In genomic region chr14:99479903-99480855, GRCh38 we compare ENCODE assay signal across 8 cellular contexts. TPM values are rescaled to one million over a fixed set of nuclear protein-coding genes. Genes with fewer than 3 reads are reported as not detected.
A peak's percentile ranks its signal among the peaks of the same experiment; 100 is the strongest.
DNase-seq lines count a peak whose midpoint lies in the region; ATAC-seq and TF ChIP-seq lines count a peak whose summit lies in the region.

No MANE protein-coding gene starts in this region.

- intact Hi-C loops in head of caudate nucleus (cut with DNase I), result no loop called here

- peaks cover 23% of the 10 kb centered on the region for H3K4me1 ChIP-seq in osteoblast (ENCODE audit: insufficient read depth, low read length)

- H3K4me3 Mint-ChIP-seq in activated naive CD8-positive, alpha-beta T cell, result peak overlapping the region; percentile 91
- peak overlapping the region; percentile 93 for H3K4me3 Mint-ChIP-seq in type B pancreatic cell

- H2AFZ ChIP-seq in osteoblast (ENCODE audit: low read length), result peak overlapping the region; percentile 67

- peak; percentile 67 for DNase-seq in AG08396 (ENCODE audit: low spot score)
- DNase-seq in RPMI8226, result peak; percentile 45
- peak in 41 of 42 donors; percentile 15 to 61 (median 43) for DNase-seq in head of caudate nucleus
- DNase-seq in osteoblast (ENCODE audit: insufficient read length, low spot score, missing footprints), result peak; percentile 89
- DNase-seq in type B pancreatic cell (ENCODE audit: extremely low spot score, unreplicated experiment), result no peak

- H3K27ac ChIP-seq in osteoblast (ENCODE audit: low read depth, low read length), result peak overlapping the region; percentile 57

- peaks cover 86% of the 10 kb centered on the region for H3K79me2 ChIP-seq in osteoblast (ENCODE audit: insufficient read depth, low read length)

- H3K27me3 ChIP-seq in osteoblast (ENCODE audit: insufficient read depth, low read length), result no peaks in the 10 kb centered on the region

- peak; percentile 1 for ATAC-seq in GM18858 (IDR thresholded peaks at IDR 0.05; ENCODE audit: unreplicated experiment)
- ATAC-seq in HG03139 (IDR thresholded peaks at IDR 0.05; ENCODE audit: unreplicated experiment), result peak; percentile 3

- peak; percentile 18 for TF ChIP-seq CTCF in osteoblast (IDR thresholded peaks at IDR 0.05; ENCODE audit: extremely low read depth, low read depth, low read length)
- TF ChIP-seq CTCF in type B pancreatic cell (conservative IDR thresholded peaks at IDR 0.05), result peak; percentile 32

- no peaks in the 10 kb centered on the region for H3K9me3 Mint-ChIP-seq in activated naive CD8-positive, alpha-beta T cell (ENCODE audit: low read depth)
- H3K9me3 Mint-ChIP-seq in type B pancreatic cell, result no peaks in the 10 kb centered on the region

- H3K36me3 Mint-ChIP-seq in activated naive CD8-positive, alpha-beta T cell, result no peaks in the 10 kb centered on the region
- no peaks in the 10 kb centered on the region for H3K36me3 Mint-ChIP-seq in type B pancreatic cell

- H3K27me3 Mint-ChIP-seq in activated naive CD8-positive, alpha-beta T cell, result no peaks in the 10 kb centered on the region
- H3K27me3 Mint-ChIP-seq in type B pancreatic cell, result no peaks in the 10 kb centered on the region

- H3K36me3 ChIP-seq in osteoblast (ENCODE audit: insufficient read depth, low read length), result no peaks in the 10 kb centered on the region

- peaks cover 56% of the 10 kb centered on the region for H4K20me1 ChIP-seq in osteoblast (ENCODE audit: insufficient read depth, low read length)

- peaks cover 57% of the 10 kb centered on the region for H3K4me1 Mint-ChIP-seq in activated naive CD8-positive, alpha-beta T cell (ENCODE audit: low read depth)
- peaks cover 49% of the 10 kb centered on the region for H3K4me1 Mint-ChIP-seq in type B pancreatic cell (ENCODE audit: unreplicated experiment)

- peak overlapping the region; percentile 79 for H3K4me3 ChIP-seq in osteoblast (ENCODE audit: insufficient read depth, low read length)

- peak overlapping the region; percentile 79 for H3K27ac Mint-ChIP-seq in activated naive CD8-positive, alpha-beta T cell
- peak overlapping the region; percentile 92 for H3K27ac Mint-ChIP-seq in type B pancreatic cell

- peak overlapping the region; percentile 86 for H3K4me2 ChIP-seq in osteoblast (ENCODE audit: insufficient read depth, low read length)

- H3K9me3 ChIP-seq in osteoblast (ENCODE audit: low read depth, low read length), result no peaks in the 10 kb centered on the region

RNA-seq across cellular contexts. Expression of gene SETD3, which starts 0.5 kb away (rescaled TPM):
- total RNA-seq in osteoblast, result 58.6 and 65.1 TPM in 2 replicates
- 50.2 and 52.7 TPM in 2 replicates for total RNA-seq in type B pancreatic cell (ENCODE audit: low replicate concordance)

RNA-seq across cellular contexts. Expression of gene CCNK, which starts 1.0 kb away (rescaled TPM):
- total RNA-seq in osteoblast (28.6 and 35.4 TPM in 2 replicates), type B pancreatic cell (ENCODE audit: low replicate concordance) (66.2 and 84.0 TPM in 2 replicates)
